8 cellular contexts compared by ENCODE assay signal in genomic region chr20:50153500-50154377, GRCh38. TPM values are rescaled to one million over a fixed set of nuclear protein-coding genes. Genes with fewer than 3 reads are reported as not detected.
DNase-seq lines count a peak whose midpoint lies in the region; ATAC-seq and TF ChIP-seq lines count a peak whose summit lies in the region.

Gene PEDS1 (minus strand): TSS chr20:50153723. CDS start chr20:50153637, 86 bp downstream.

- H3K36me3 ChIP-seq in GM23338 (ENCODE audit: insufficient read depth) (no peaks in the 10 kb centered on the region), neural progenitor cell (no peaks in the 10 kb centered on the region)

- H3K9ac ChIP-seq in neural progenitor cell = peak within 1 kb of the TSS; percentile 80

- H3K36me3 Mint-ChIP-seq in GM23338 (ENCODE audit: low read depth) = peaks cover 9% of the 10 kb centered on the region
- peaks cover 6% of the 10 kb centered on the region for H3K36me3 Mint-ChIP-seq in neural progenitor cell

- no peak within 1 kb of the TSS for H3K27ac ChIP-seq in GM23338 (ENCODE audit: low read depth)
- no peak within 1 kb of the TSS for H3K27ac ChIP-seq in neural progenitor cell

- H3K4me3 ChIP-seq in GM23338 = peak within 1 kb of the TSS; percentile 91
- peak within 1 kb of the TSS; percentile 95 for H3K4me3 ChIP-seq in LNCaP clone FGC (ENCODE audit: low read depth, low read length)
- H3K4me3 ChIP-seq in fibroblast of villous mesenchyme (ENCODE audit: low read depth, low read length) = peak within 1 kb of the TSS; percentile 85
- peak within 1 kb of the TSS; percentile 86 for H3K4me3 ChIP-seq in neural progenitor cell

- H3K79me2 ChIP-seq in GM23338 (replicated peaks; ENCODE audit: insufficient read depth) = peaks cover 38% of the 10 kb centered on the region
- peaks cover 25% of the 10 kb centered on the region for H3K79me2 ChIP-seq in neural progenitor cell (ENCODE audit: low read depth)

- H3K9me2 ChIP-seq in GM23338 (ENCODE audit: insufficient read depth) = no peaks in the 10 kb centered on the region

- peaks cover 32% of the 10 kb centered on the region for H3K4me1 ChIP-seq in GM23338 (ENCODE audit: insufficient read depth)
- H3K4me1 ChIP-seq in neural progenitor cell = peaks cover 10% of the 10 kb centered on the region

- H3K4me2 ChIP-seq in GM23338 (peak within 1 kb of the TSS; percentile 96), neural progenitor cell (peak within 1 kb of the TSS; percentile 98)

- TF ChIP-seq CTCF in GM23338 (conservative IDR thresholded peaks at IDR 0.05; ENCODE audit: low read depth in 2 of 2) (no peak), LNCaP clone FGC (IDR thresholded peaks at IDR 0.05; ENCODE audit: control insufficient read depth, extremely low read depth, insufficient read depth) (0 out of 2 replicates have a peak, but pooled peaks have one; percentile 1), fibroblast of villous mesenchyme (IDR thresholded peaks at IDR 0.05; ENCODE audit: insufficient read depth, low read depth, low read length) (no peak), neural progenitor cell (IDR thresholded peaks at IDR 0.05) (peak; percentile 17)

- peak; percentile 95 for DNase-seq in Daoy (ENCODE audit: low read depth)
- DNase-seq in GM23338 (ENCODE audit: low spot score) = peak; percentile 94
- DNase-seq in LNCaP clone FGC (ENCODE audit: low read depth) = peak; percentile 52
- peak; percentile 13 for DNase-seq in SIG-M5 (lab: John Stamatoyannopoulos, UW)
- peak; percentile 79 for DNase-seq in activated gamma-delta T cell (lab: John Stamatoyannopoulos, UW)
- peak; percentile 91 for DNase-seq in fibroblast of villous mesenchyme (ENCODE audit: low read depth)
- DNase-seq in neural progenitor cell (ENCODE audit: low spot score) = peak; percentile 97
- DNase-seq in stromal cell of bone marrow (ENCODE audit: low read depth) = peak; percentile 83

- H3K9me3 ChIP-seq in neural progenitor cell (ENCODE audit: low read depth) = no peaks in the 10 kb centered on the region

- H3K4me3 Mint-ChIP-seq in GM23338 (peak within 1 kb of the TSS; percentile 87), neural progenitor cell (peak within 1 kb of the TSS; percentile 90)

- peaks cover 7% of the 10 kb centered on the region for H3K27me3 ChIP-seq in GM23338 (ENCODE audit: insufficient read depth)
- no peaks in the 10 kb centered on the region for H3K27me3 ChIP-seq in neural progenitor cell

- H3F3A ChIP-seq in GM23338 (replicated peaks; ENCODE audit: low read depth) = 0 out of 2 replicates have a peak, but pooled peaks cover 7% of the 10 kb centered on the region
- H3F3A ChIP-seq in neural progenitor cell (ENCODE audit: low read depth) = peaks cover 7% of the 10 kb centered on the region

- H3K9me3 Mint-ChIP-seq in GM23338 = no peaks in the 10 kb centered on the region
- H3K9me3 Mint-ChIP-seq in neural progenitor cell = no peaks in the 10 kb centered on the region

- peak within 1 kb of the TSS; percentile 11; the same call in 1 of the 2 replicates for H3K27ac Mint-ChIP-seq in GM23338
- H3K27ac Mint-ChIP-seq in neural progenitor cell = peak within 1 kb of the TSS; percentile 11

- H2AFZ ChIP-seq in GM23338 (peak within 1 kb of the TSS; percentile 90), neural progenitor cell (replicated peaks) (peak within 1 kb of the TSS; percentile 83)

- H4K20me1 ChIP-seq in GM23338 (replicated peaks; ENCODE audit: insufficient read depth) (peaks cover 19% of the 10 kb centered on the region), neural progenitor cell (ENCODE audit: low read depth) (peaks cover 10% of the 10 kb centered on the region)

- H3K4me1 Mint-ChIP-seq in GM23338 = peaks cover 38% of the 10 kb centered on the region
- H3K4me1 Mint-ChIP-seq in neural progenitor cell = peaks cover 33% of the 10 kb centered on the region

- ATAC-seq in GM23338 = peak; percentile 85

- H3K27me3 Mint-ChIP-seq in GM23338 (ENCODE audit: insufficient read depth, low read depth, poor library complexity) = peaks cover 24% of the 10 kb centered on the region
- H3K27me3 Mint-ChIP-seq in neural progenitor cell (ENCODE audit: insufficient read depth, low read depth) = peaks cover 4% of the 10 kb centered on the region

TF ChIP-seq in GM23338, 12 proteins besides CTCF, POLR2A, EP300 and RAD21 (continues in another document):
- no peak for TF ChIP-seq ZNF331 (CRISPR knock-in tag; IDR thresholded peaks at IDR 0.05; ENCODE audit: low read depth)
- TF ChIP-seq EZH2phosphoT487 (IDR thresholded peaks at IDR 0.05; ENCODE audit: unreplicated experiment) = no peak
- peak; percentile 44; the same call in 1 of the 2 replicates for TF ChIP-seq CREB1 (CRISPR knock-in tag; IDR thresholded peaks at IDR 0.05; ENCODE audit: low read depth)
- TF ChIP-seq POLR2AphosphoS5 (IDR thresholded peaks at IDR 0.05; ENCODE audit: low read depth) = peak; percentile 73
- TF ChIP-seq EZH2 (IDR thresholded peaks at IDR 0.05; ENCODE audit: low read depth, unreplicated experiment) = no peak
- TF ChIP-seq ZNF114 (CRISPR knock-in tag; IDR thresholded peaks at IDR 0.05) = no peak
- no peak for TF ChIP-seq STAT1 (IDR thresholded peaks at IDR 0.05; ENCODE audit: unreplicated experiment)
- no peak for TF ChIP-seq REST (IDR thresholded peaks at IDR 0.05; ENCODE audit: unreplicated experiment)
- TF ChIP-seq ETS1 (IDR thresholded peaks at IDR 0.05) = peak; percentile 10; the same call in 1 of the 2 replicates
- no peak for TF ChIP-seq NANOG (IDR thresholded peaks at IDR 0.05; ENCODE audit: borderline replicate concordance)
- no peak for TF ChIP-seq JUNB (IDR thresholded peaks at IDR 0.05; ENCODE audit: unreplicated experiment)

RNA-seq across cellular contexts. Expression of gene PEDS1, which starts in this region (rescaled TPM):
- 21.7 and 23.6 TPM in 2 replicates for total RNA-seq in Daoy (2014; rRNA removed; shearing (Covaris generic))
- 33.0 and 43.6 TPM in 2 replicates for total RNA-seq in GM23338 (2014; rRNA removed; shearing (Covaris generic))
- polyA plus RNA-seq in GM23338 (2016; fragmentation: Nextera tagmentation; extraction: Ambion mirVana) = 31.6 and 34.5 TPM in 2 replicates
- total RNA-seq in fibroblast of villous mesenchyme (25.9 and 27.7 TPM in 2 replicates), neural progenitor cell (ENCODE audit: low replicate concordance) (9.5 and 21.6 TPM in 2 replicates)

Comparison
In these comparisons a context has a peak if more than half of its experiments do, and no peak if none do; other contexts are left out.
1. DNase-seq: peak in every context shown above with its lines; median percentile 97 in neural progenitor cell; 95 in Daoy; 94 in GM23338; 91 in fibroblast of villous mesenchyme; 83 in stromal cell of bone marrow; 79 in activated gamma-delta T cell; 52 in LNCaP clone FGC; 13 in SIG-M5.
2. CTCF ChIP-seq: peak in LNCaP clone FGC (single experiment) and neural progenitor cell (single experiment); none in GM23338 (0 of 2) and fibroblast of villous mesenchyme (single experiment).
3. Peak in every context shown above with its lines, with median percentiles within 50 percentile points of each other: H3K4me3 ChIP-seq.